ENCODE assay signal across 25 cellular contexts in genomic region chr6:132205946-132206345, GRCh38.
"Had no signal": no experiment of that assay in that cellular context is flagged by ENCODE, and none has a peak within 500 bp of the region (broad histone marks: within the 10 kb centered on the region; RNA-seq: fewer than 3 reads in every experiment).

No MANE protein-coding gene starts in this region.

- H3K27ac Mint-ChIP-seq: activated CD4-positive, alpha-beta memory T cell treated with anti-CD3 and anti-CD28 coated beads for 36 hours; activated naive CD8-positive, alpha-beta T cell treated with anti-CD3 and anti-CD28 coated beads for 36 hours; brain; endodermal cell; natural killer cell; type B pancreatic cell; WTC11 had no signal

- H3K4me3 Mint-ChIP-seq: activated CD4-positive, alpha-beta memory T cell treated with anti-CD3 and anti-CD28 coated beads for 36 hours; activated naive CD8-positive, alpha-beta T cell treated with anti-CD3 and anti-CD28 coated beads for 36 hours; brain; endodermal cell; natural killer cell; type B pancreatic cell; WTC11 had no signal

- H3K4me3 ChIP-seq: gastrocnemius medialis, heart left ventricle, lower lobe of right lung, pancreas, SK-N-MC had no signal

- H3K4me1 ChIP-seq: lower lobe of right lung, pancreas had no signal

- H3K9me3 Mint-ChIP-seq: activated CD4-positive, alpha-beta memory T cell treated with anti-CD3 and anti-CD28 coated beads for 36 hours; activated naive CD8-positive, alpha-beta T cell treated with anti-CD3 and anti-CD28 coated beads for 36 hours; endodermal cell; type B pancreatic cell had no signal

- H3K27me3 ChIP-seq: gastrocnemius medialis, heart left ventricle, neutrophil, pancreas had no signal

- DNase-seq: activated CD4-positive, alpha-beta memory T cell treated with anti-CD3 and anti-CD28 coated beads for 36 hours; activated CD4-positive, alpha-beta T cell treated with anti-CD3 and anti-CD28 coated beads for 4 hours; activated naive CD4-positive, alpha-beta T cell; activated naive CD8-positive, alpha-beta T cell treated with anti-CD3 and anti-CD28 coated beads for 36 hours; activated T-cell treated with anti-CD3 and anti-CD28 coated beads for 4 hours; amniotic stem cell; caudate nucleus; endodermal cell; gastrocnemius medialis; heart left ventricle; left colon; lower lobe of right lung; natural killer cell; pancreas; stimulated activated naive CD8-positive, alpha-beta T cell treated with anti-CD3 and anti-CD28 coated beads, Interleukin-15, Interleukin-2, amounts not matched to agents 100 U/mL and 50 U/mL, for 24 hours; substantia nigra had no signal

- H3K9me3 ChIP-seq: gastrocnemius medialis, lower lobe of right lung, neutrophil, pancreas had no signal

- H3K36me3 Mint-ChIP-seq: activated CD4-positive, alpha-beta memory T cell treated with anti-CD3 and anti-CD28 coated beads for 36 hours; activated naive CD8-positive, alpha-beta T cell treated with anti-CD3 and anti-CD28 coated beads for 36 hours; brain; natural killer cell; type B pancreatic cell; WTC11 had no signal

- ATAC-seq: gastrocnemius medialis; heart left ventricle; left colon; lower lobe of right lung; natural killer cell; pancreas; sciatic nerve; stimulated activated naive CD8-positive, alpha-beta T cell treated with anti-CD3 and anti-CD28 coated beads, Interleukin-15, Interleukin-2, amounts not matched to agents 100 U/mL and 50 U/mL, for 24 hours; WTC11 had no signal

- H3K27ac ChIP-seq: epithelial cell of prostate, gastrocnemius medialis, heart left ventricle, lower lobe of right lung, neutrophil, pancreas, SK-N-MC had no signal

- FAIRE-seq: colon, pancreas, TTC549 had no signal

- H3K4me1 Mint-ChIP-seq: activated naive CD8-positive, alpha-beta T cell treated with anti-CD3 and anti-CD28 coated beads for 36 hours; endodermal cell; natural killer cell; WTC11 had no signal

- H3K27me3 Mint-ChIP-seq: type B pancreatic cell had no signal

- H3K36me3 ChIP-seq: gastrocnemius medialis, heart left ventricle, lower lobe of right lung, neutrophil, pancreas had no signal
